33 cellular contexts compared by ENCODE assay signal in the genomic region with DNA sequence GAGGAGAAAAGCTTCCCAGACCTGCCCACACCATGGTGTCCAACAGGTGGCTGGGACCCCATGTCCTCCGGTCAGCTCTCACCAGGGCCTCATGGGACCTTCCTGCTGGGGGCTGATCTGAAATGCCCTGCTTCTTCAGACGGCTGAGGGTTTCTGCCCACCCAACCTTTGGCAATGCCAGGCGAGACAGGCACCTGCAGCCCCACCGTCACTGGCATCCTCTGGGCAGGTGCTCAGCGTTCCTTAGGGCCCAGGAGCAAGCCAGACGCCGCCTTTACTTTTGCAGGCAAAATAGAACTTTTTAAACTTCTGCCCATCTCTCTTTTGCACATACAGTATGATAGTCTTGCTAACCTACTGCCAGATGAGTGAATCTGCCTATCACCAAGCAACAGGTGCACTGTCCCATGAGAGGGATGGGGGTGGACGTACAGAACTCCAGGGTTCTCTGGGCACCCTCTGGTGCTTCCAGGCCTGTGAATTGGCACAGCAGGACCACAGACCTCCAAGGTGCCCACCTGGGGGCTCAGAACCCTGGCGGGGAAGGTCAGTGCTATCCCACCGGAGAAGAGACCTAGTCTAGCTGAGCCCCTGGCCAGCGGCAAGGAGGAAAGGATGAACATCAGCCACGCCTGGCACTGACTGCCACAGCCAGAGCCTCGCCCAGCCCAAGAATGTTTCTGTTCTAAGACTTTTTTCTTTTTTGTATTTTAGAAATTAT. TPM values are rescaled to one million over a fixed set of nuclear protein-coding genes. Genes with fewer than 3 reads are reported as not detected.
"Had no signal": no experiment of that assay in that cellular context is flagged by ENCODE, and none has a peak within 500 bp of the region (broad histone marks: within the 10 kb centered on the region; RNA-seq: fewer than 3 reads in every experiment).

No MANE protein-coding gene starts in this region.

- H3K9me3 ChIP-seq: esophagus squamous epithelium, heart right ventricle, pancreas, right atrium auricular region, transverse colon, vagina had no signal

- H3K4me3 ChIP-seq: esophagus squamous epithelium, heart right ventricle, lung, neural progenitor cell, pancreas, right atrium auricular region, smooth muscle cell, transverse colon, vagina had no signal

- H3K4me1 Mint-ChIP-seq: memory B cell, nephron, neural progenitor cell had no signal

- H3K27ac ChIP-seq: esophagus squamous epithelium, heart right ventricle, neural progenitor cell, pancreas, right atrium auricular region, transverse colon, vagina had no signal

- DNase-seq: cerebellar nuclear complex; cortex of kidney; effector memory CD8-positive, alpha-beta T cell; erythroblast; esophagus squamous epithelium; foreskin melanocyte; glutamatergic neuron; heart right ventricle; hippocampal formation; midbrain; naive thymus-derived CD4-positive, alpha-beta T cell; nucleus accumbens; pancreas; stimulated activated CD4-positive, alpha-beta T cell treated with anti-CD3 and anti-CD28 coated beads, Interleukin-2, amount 100 ng/mL, for 24 hours; stimulated activated CD4-positive, alpha-beta T cell treated with anti-CD3 and anti-CD28 coated beads, Interleukin-4, amount 100 ng/mL, for 24 hours; stimulated activated naive CD4-positive, alpha-beta T cell treated with Interleukin-2 at 50 U/mL for 16 hours; substantia nigra; transverse colon had no signal

- H3K36me3 Mint-ChIP-seq: memory B cell; naive thymus-derived CD4-positive, alpha-beta T cell; neural progenitor cell; stimulated activated effector memory CD8-positive, alpha-beta T cell treated with anti-CD3 and anti-CD28 coated beads, Interleukin-12 subunit alpha, Interleukin-12 subunit beta, amount 100 ng/mL, for 72 hours had no signal

- H3K4me3 Mint-ChIP-seq: effector memory CD8-positive, alpha-beta T cell; memory B cell; nephron; neural progenitor cell; stimulated activated effector memory CD8-positive, alpha-beta T cell treated with anti-CD3 and anti-CD28 coated beads, Interleukin-12 subunit alpha, Interleukin-12 subunit beta, amount 100 ng/mL, for 72 hours had no signal

- H3K27ac Mint-ChIP-seq: effector memory CD8-positive, alpha-beta T cell; memory B cell; naive thymus-derived CD4-positive, alpha-beta T cell; nephron; neural progenitor cell; progenitor cell of endocrine pancreas; stimulated activated effector memory CD8-positive, alpha-beta T cell treated with anti-CD3 and anti-CD28 coated beads, Interleukin-12 subunit alpha, Interleukin-12 subunit beta, amount 100 ng/mL, for 72 hours had no signal

- H3K36me3 ChIP-seq: esophagus squamous epithelium, heart right ventricle, neural progenitor cell, pancreas, right atrium auricular region, transverse colon, vagina had no signal

- ATAC-seq: effector memory CD8-positive, alpha-beta T cell; heart right ventricle; left lobe of liver; naive thymus-derived CD4-positive, alpha-beta T cell; pancreas; sciatic nerve; stimulated activated effector memory CD8-positive, alpha-beta T cell treated with anti-CD3 and anti-CD28 coated beads, Interleukin-12 subunit alpha, Interleukin-12 subunit beta, amount 100 ng/mL, for 72 hours had no signal

- H3K9me3 Mint-ChIP-seq: effector memory CD8-positive, alpha-beta T cell; nephron; stimulated activated effector memory CD8-positive, alpha-beta T cell treated with anti-CD3 and anti-CD28 coated beads, Interleukin-12 subunit alpha, Interleukin-12 subunit beta, amount 100 ng/mL, for 72 hours had no signal

- H3K27me3 ChIP-seq: pancreas, right atrium auricular region, transverse colon, vagina had no signal

- H3K4me1 ChIP-seq: esophagus squamous epithelium, neural progenitor cell, pancreas, right atrium auricular region, transverse colon, vagina had no signal

RNA-seq across cellular contexts. Expression of a gene that starts 7.5 kb away (rescaled TPM):
- total RNA-seq: dermis microvascular lymphatic vessel endothelial cell; esophagus squamous epithelium; left lobe of liver; liver; lung; mucosa of gallbladder; naive thymus-derived CD4-positive, alpha-beta T cell; pancreas; progenitor cell of endocrine pancreas; right atrium auricular region; sciatic nerve; smooth muscle cell; transverse colon; ureter; vagina had no signal
